2 cellular contexts compared by ENCODE assay signal in the genomic region with DNA sequence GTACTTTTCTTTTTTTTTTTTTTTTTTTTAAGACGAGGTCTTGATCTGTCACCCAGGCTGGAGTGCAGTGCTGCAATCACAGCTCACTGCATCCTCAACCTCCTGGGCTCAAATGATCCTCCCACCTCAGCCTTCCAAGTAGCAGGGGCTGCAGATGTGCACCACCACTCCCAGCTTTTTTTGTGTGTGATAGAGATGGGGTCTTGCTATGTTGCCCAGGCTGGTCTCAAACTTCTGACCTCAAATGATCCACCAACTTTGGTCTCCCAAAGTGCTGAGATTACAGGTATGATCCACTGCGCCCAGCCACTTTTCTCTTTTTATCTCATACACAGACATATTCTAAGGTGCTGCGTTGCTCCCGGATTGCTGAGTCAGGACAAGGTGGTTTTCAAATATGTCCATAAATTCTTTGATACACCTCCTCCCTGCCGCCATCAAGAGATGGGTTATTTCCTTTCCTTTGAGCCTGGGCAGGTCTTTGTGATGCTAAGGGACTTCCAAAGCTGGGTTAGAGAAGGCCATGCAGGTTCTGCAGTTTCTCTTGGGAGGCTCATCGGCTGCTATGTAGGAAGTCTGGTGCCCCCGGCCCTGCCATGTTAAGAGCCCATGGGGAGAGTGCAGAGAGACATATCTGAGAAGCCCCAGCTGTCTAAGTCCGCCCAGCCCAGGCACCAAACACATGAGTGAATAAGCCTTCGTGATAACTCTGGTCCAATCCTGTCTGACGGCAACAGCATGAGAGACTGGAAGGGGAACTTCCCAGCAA.
A peak's percentile ranks its signal among the peaks of the same experiment; 100 is the strongest.
TF ChIP-seq lines count a peak whose summit lies in the region.

No MANE protein-coding gene starts in this region.

TF ChIP-seq in HepG2, 621 proteins besides CTCF, POLR2A, EP300 and RAD21:
- peak; percentile 64; the same call in 1 of the 2 replicates for TF ChIP-seq ZNF121 (CRISPR knock-in tag; IDR thresholded peaks at IDR 0.05)
- peak in 1 of 2 experiments; percentile 62; a peak in 1 of 4 replicates for TF ChIP-seq MAFK (conservative IDR thresholded peaks at IDR 0.05 in 1 of 2, IDR thresholded peaks at IDR 0.05 in 1 of 2; ENCODE audit: low read length in 2 of 2)
- TF ChIP-seq ZNF670 (CRISPR knock-in tag; IDR thresholded peaks at IDR 0.05; ENCODE audit: borderline replicate concordance): no peak
- TF ChIP-seq, protein P1, sequence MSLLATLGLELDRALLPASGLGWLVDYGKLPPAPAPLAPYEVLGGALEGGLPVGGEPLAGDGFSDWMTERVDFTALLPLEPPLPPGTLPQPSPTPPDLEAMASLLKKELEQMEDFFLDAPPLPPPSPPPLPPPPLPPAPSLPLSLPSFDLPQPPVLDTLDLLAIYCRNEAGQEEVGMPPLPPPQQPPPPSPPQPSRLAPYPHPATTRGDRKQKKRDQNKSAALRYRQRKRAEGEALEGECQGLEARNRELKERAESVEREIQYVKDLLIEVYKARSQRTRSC (CRISPR knock-in tag; IDR thresholded peaks at IDR 0.05; ENCODE audit: low read depth): no peak
- TF ChIP-seq, protein P2, sequence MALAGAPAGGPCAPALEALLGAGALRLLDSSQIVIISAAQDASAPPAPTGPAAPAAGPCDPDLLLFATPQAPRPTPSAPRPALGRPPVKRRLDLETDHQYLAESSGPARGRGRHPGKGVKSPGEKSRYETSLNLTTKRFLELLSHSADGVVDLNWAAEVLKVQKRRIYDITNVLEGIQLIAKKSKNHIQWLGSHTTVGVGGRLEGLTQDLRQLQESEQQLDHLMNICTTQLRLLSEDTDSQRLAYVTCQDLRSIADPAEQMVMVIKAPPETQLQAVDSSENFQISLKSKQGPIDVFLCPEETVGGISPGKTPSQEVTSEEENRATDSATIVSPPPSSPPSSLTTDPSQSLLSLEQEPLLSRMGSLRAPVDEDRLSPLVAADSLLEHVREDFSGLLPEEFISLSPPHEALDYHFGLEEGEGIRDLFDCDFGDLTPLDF (CRISPR knock-in tag; IDR thresholded peaks at IDR 0.05): no peak
- TF ChIP-seq ZNF570 (CRISPR knock-in tag; IDR thresholded peaks at IDR 0.05; ENCODE audit: borderline replicate concordance): no peak
- TF ChIP-seq, protein P3, sequence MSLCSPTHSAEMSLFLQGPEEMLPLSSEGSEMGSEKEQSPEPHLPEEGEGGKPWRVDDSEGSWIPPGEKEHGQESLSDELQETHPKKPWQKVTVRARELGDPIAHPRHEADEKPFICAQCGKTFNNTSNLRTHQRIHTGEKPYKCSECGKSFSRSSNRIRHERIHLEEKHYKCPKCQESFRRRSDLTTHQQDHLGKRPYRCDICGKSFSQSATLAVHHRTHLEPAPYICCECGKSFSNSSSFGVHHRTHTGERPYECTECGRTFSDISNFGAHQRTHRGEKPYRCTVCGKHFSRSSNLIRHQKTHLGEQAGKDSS (CRISPR knock-in tag; IDR thresholded peaks at IDR 0.05; ENCODE audit: borderline replicate concordance, low read depth): no peak
- no peak for TF ChIP-seq NFKB2 (CRISPR knock-in tag; IDR thresholded peaks at IDR 0.05; ENCODE audit: borderline replicate concordance)
- no peak for TF ChIP-seq TAF1 (CRISPR knock-in tag; IDR thresholded peaks at IDR 0.05)
- TF ChIP-seq CREM (IDR thresholded peaks at IDR 0.05): no peak
- no peak for TF ChIP-seq CREM (CRISPR knock-in tag; IDR thresholded peaks at IDR 0.05)
- TF ChIP-seq NR2F2 (IDR thresholded peaks at IDR 0.05; ENCODE audit: borderline replicate concordance, low read depth): no peak
- TF ChIP-seq MAFF (IDR thresholded peaks at IDR 0.05; ENCODE audit: low read depth, low read length): peak; percentile 20; the same call in 1 of the 2 replicates
- TF ChIP-seq SP2 (CRISPR knock-in tag; IDR thresholded peaks at IDR 0.05): no peak

TF ChIP-seq in K562, 482 proteins besides CTCF, POLR2A, EP300 and RAD21:
- TF ChIP-seq, protein P4, sequence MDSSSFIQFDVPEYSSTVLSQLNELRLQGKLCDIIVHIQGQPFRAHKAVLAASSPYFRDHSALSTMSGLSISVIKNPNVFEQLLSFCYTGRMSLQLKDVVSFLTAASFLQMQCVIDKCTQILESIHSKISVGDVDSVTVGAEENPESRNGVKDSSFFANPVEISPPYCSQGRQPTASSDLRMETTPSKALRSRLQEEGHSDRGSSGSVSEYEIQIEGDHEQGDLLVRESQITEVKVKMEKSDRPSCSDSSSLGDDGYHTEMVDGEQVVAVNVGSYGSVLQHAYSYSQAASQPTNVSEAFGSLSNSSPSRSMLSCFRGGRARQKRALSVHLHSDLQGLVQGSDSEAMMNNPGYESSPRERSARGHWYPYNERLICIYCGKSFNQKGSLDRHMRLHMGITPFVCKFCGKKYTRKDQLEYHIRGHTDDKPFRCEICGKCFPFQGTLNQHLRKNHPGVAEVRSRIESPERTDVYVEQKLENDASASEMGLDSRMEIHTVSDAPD (CRISPR knock-in tag; IDR thresholded peaks at IDR 0.05): no peak
- TF ChIP-seq MAFG (tag; conservative IDR thresholded peaks at IDR 0.05) (0 out of 2 replicates have a peak, but pooled peaks have one; percentile 29), ZNF121 (CRISPR knock-in tag; conservative IDR thresholded peaks at IDR 0.05) (peak; percentile 57), PHB (CRISPR knock-in tag; IDR thresholded peaks at IDR 0.05) (no peak), C11orf30 (IDR thresholded peaks at IDR 0.05; ENCODE audit: low read depth) (peak; percentile 62; the same call in 1 of the 2 replicates), BHLHE40 (IDR thresholded peaks at IDR 0.05; ENCODE audit: low read length) (no peak), ZNF586 (CRISPR knock-in tag; conservative IDR thresholded peaks at IDR 0.05) (no peak), NONO (IDR thresholded peaks at IDR 0.05; ENCODE audit: low read depth in 2 of 2, low read length in 1 of 2) (no peak), ZSCAN32 (CRISPR knock-in tag; IDR thresholded peaks at IDR 0.05) (no peak), ELF1 (tag; IDR thresholded peaks at IDR 0.05) (no peak), MAFF (IDR thresholded peaks at IDR 0.05; ENCODE audit: low read length) (0 out of 2 replicates have a peak, but pooled peaks have one; percentile 27), SNRNP70 (optimal IDR thresholded peaks at IDR 0.05; ENCODE audit: low read depth, low read length) (no peak), XRCC3 (IDR thresholded peaks at IDR 0.05) (no peak), ZNF408 (CRISPR knock-in tag; IDR thresholded peaks at IDR 0.05; ENCODE audit: low read depth) (no peak), POLR2G (IDR thresholded peaks at IDR 0.05; ENCODE audit: low read depth, low read length) (no peak), KDM1A (IDR thresholded peaks at IDR 0.05) (0 out of 4 replicates have a peak, but pooled peaks of 1 of the 2 experiments have one; percentile 19), ARNT (IDR thresholded peaks at IDR 0.05) (no peak), ZNF77 (CRISPR knock-in tag; IDR thresholded peaks at IDR 0.05) (no peak), ZNF316 (IDR thresholded peaks at IDR 0.05) (peak; percentile 80), LARP7 (IDR thresholded peaks at IDR 0.05) (no peak), SETDB1 (IDR thresholded peaks at IDR 0.05; ENCODE audit: low read length) (no peak)
- TF ChIP-seq, protein P5, sequence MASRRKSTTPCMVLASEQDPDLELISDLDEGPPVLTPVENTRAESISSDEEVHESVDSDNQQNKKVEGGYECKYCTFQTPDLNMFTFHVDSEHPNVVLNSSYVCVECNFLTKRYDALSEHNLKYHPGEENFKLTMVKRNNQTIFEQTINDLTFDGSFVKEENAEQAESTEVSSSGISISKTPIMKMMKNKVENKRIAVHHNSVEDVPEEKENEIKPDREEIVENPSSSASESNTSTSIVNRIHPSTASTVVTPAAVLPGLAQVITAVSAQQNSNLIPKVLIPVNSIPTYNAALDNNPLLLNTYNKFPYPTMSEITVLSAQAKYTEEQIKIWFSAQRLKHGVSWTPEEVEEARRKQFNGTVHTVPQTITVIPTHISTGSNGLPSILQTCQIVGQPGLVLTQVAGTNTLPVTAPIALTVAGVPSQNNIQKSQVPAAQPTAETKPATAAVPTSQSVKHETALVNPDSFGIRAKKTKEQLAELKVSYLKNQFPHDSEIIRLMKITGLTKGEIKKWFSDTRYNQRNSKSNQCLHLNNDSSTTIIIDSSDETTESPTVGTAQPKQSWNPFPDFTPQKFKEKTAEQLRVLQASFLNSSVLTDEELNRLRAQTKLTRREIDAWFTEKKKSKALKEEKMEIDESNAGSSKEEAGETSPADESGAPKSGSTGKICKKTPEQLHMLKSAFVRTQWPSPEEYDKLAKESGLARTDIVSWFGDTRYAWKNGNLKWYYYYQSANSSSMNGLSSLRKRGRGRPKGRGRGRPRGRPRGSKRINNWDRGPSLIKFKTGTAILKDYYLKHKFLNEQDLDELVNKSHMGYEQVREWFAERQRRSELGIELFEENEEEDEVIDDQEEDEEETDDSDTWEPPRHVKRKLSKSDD (conservative IDR thresholded peaks at IDR 0.05; ENCODE audit: low read length): no peak
- TF ChIP-seq, protein P6, sequence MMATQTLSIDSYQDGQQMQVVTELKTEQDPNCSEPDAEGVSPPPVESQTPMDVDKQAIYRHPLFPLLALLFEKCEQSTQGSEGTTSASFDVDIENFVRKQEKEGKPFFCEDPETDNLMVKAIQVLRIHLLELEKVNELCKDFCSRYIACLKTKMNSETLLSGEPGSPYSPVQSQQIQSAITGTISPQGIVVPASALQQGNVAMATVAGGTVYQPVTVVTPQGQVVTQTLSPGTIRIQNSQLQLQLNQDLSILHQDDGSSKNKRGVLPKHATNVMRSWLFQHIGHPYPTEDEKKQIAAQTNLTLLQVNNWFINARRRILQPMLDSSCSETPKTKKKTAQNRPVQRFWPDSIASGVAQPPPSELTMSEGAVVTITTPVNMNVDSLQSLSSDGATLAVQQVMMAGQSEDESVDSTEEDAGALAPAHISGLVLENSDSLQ (IDR thresholded peaks at IDR 0.05): no peak
- TF ChIP-seq, protein P7, sequence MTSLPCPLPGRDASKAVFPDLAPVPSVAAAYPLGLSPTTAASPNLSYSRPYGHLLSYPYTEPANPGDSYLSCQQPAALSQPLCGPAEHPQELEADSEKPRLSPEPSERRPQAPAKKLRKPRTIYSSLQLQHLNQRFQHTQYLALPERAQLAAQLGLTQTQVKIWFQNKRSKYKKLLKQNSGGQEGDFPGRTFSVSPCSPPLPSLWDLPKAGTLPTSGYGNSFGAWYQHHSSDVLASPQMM (CRISPR knock-in tag; IDR thresholded peaks at IDR 0.05): no peak
- TF ChIP-seq, protein P8, sequence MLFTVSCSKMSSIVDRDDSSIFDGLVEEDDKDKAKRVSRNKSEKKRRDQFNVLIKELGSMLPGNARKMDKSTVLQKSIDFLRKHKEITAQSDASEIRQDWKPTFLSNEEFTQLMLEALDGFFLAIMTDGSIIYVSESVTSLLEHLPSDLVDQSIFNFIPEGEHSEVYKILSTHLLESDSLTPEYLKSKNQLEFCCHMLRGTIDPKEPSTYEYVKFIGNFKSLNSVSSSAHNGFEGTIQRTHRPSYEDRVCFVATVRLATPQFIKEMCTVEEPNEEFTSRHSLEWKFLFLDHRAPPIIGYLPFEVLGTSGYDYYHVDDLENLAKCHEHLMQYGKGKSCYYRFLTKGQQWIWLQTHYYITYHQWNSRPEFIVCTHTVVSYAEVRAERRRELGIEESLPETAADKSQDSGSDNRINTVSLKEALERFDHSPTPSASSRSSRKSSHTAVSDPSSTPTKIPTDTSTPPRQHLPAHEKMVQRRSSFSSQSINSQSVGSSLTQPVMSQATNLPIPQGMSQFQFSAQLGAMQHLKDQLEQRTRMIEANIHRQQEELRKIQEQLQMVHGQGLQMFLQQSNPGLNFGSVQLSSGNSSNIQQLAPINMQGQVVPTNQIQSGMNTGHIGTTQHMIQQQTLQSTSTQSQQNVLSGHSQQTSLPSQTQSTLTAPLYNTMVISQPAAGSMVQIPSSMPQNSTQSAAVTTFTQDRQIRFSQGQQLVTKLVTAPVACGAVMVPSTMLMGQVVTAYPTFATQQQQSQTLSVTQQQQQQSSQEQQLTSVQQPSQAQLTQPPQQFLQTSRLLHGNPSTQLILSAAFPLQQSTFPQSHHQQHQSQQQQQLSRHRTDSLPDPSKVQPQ (CRISPR knock-in tag; IDR thresholded peaks at IDR 0.05; ENCODE audit: borderline replicate concordance): no peak
- TF ChIP-seq, protein P9, sequence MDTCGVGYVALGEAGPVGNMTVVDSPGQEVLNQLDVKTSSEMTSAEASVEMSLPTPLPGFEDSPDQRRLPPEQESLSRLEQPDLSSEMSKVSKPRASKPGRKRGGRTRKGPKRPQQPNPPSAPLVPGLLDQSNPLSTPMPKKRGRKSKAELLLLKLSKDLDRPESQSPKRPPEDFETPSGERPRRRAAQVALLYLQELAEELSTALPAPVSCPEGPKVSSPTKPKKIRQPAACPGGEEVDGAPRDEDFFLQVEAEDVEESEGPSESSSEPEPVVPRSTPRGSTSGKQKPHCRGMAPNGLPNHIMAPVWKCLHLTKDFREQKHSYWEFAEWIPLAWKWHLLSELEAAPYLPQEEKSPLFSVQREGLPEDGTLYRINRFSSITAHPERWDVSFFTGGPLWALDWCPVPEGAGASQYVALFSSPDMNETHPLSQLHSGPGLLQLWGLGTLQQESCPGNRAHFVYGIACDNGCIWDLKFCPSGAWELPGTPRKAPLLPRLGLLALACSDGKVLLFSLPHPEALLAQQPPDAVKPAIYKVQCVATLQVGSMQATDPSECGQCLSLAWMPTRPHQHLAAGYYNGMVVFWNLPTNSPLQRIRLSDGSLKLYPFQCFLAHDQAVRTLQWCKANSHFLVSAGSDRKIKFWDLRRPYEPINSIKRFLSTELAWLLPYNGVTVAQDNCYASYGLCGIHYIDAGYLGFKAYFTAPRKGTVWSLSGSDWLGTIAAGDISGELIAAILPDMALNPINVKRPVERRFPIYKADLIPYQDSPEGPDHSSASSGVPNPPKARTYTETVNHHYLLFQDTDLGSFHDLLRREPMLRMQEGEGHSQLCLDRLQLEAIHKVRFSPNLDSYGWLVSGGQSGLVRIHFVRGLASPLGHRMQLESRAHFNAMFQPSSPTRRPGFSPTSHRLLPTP (IDR thresholded peaks at IDR 0.05; ENCODE audit: borderline replicate concordance, extremely low read depth, insufficient read length): no peak
- TF ChIP-seq, protein P10, sequence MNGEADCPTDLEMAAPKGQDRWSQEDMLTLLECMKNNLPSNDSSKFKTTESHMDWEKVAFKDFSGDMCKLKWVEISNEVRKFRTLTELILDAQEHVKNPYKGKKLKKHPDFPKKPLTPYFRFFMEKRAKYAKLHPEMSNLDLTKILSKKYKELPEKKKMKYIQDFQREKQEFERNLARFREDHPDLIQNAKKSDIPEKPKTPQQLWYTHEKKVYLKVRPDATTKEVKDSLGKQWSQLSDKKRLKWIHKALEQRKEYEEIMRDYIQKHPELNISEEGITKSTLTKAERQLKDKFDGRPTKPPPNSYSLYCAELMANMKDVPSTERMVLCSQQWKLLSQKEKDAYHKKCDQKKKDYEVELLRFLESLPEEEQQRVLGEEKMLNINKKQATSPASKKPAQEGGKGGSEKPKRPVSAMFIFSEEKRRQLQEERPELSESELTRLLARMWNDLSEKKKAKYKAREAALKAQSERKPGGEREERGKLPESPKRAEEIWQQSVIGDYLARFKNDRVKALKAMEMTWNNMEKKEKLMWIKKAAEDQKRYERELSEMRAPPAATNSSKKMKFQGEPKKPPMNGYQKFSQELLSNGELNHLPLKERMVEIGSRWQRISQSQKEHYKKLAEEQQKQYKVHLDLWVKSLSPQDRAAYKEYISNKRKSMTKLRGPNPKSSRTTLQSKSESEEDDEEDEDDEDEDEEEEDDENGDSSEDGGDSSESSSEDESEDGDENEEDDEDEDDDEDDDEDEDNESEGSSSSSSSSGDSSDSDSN (IDR thresholded peaks at IDR 0.05; ENCODE audit: borderline replicate concordance in 1 of 2, low read depth in 2 of 2, low read length in 2 of 2): no peak
